20 cellular contexts compared by ENCODE assay signal in the genomic region with DNA sequence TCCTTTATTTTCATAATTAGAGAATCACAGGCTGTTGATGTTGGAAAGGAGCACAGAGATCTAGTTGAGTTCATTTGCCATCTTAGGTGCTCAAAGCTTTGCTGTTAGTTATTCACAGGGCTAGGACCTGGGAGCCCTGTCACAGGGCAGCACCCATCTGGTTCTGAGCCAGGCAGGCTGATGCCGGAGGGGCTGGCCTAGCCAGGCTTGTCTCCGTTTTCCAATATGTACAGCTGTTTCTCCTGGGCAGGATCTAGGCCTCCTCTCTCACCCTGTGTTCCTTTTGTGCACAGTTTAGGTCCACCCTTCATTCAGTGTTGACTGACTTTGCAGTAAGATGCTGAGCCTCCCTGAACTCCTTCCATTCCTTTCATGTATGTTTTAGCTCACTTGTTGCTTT. TPM values are rescaled to one million over a fixed set of nuclear protein-coding genes. Genes with fewer than 3 reads are reported as not detected.
A peak's percentile ranks its signal among the peaks of the same experiment; 100 is the strongest.
DNase-seq lines count a peak whose midpoint lies in the region; ATAC-seq, FAIRE-seq and TF ChIP-seq lines count a peak whose summit lies in the region.
"Had no signal": no experiment of that assay in that cellular context is flagged by ENCODE, and none has a peak within 500 bp of the region (broad histone marks: within the 10 kb centered on the region; RNA-seq: fewer than 3 reads in every experiment).

No MANE protein-coding gene starts in this region.

- in situ Hi-C loops in KBM-7 (cut with MboI; ENCODE audit: low pct_unique_long_range_greater_than_20kb, low sequenced_read_pairs), result no loop called here

- intact Hi-C loops in Right ventricle myocardium inferior (cut with DNase I) (no loop called here), cardiac septum (cut with DNase I) (no loop called here)

- FAIRE-seq in GM12892 (lab: Jason Lieb, UNC), result no peak
- FAIRE-seq: A204.1, frontal cortex, islet of Langerhans had no signal

- ATAC-seq in Right ventricle myocardium inferior, result no peak
- peak; percentile 59 for ATAC-seq in esophagus mucosa
- ATAC-seq: upper lobe of right lung had no signal

- H3K27ac ChIP-seq in substantia nigra (ENCODE audit: low read depth, low read length, poor library complexity, severe bottlenecking), result peak overlapping the region; percentile 51
- no peak overlapping the region for H3K27ac ChIP-seq in caudate nucleus (ENCODE audit: low read depth, low read length)
- H3K27ac ChIP-seq: neutrophil, upper lobe of right lung had no signal

- TF ChIP-seq POLR2A in GM12892 (IDR thresholded peaks at IDR 0.05; ENCODE audit: low read depth, low read length), result no peak

- DNase-seq in Right ventricle myocardium inferior (ENCODE audit: missing footprints), result peak; percentile 37
- DNase-seq in cardiac septum (ENCODE audit: low spot score), result no peak
- peak; percentile 68 for DNase-seq in NCI-H82 (lab: John Stamatoyannopoulos, UW)
- DNase-seq in substantia nigra (lab: John Stamatoyannopoulos, UW), result peak in 1 of 49 donors; percentile 2
- no peak for DNase-seq in caudate nucleus (lab: John Stamatoyannopoulos, UW)
- DNase-seq in GM12892 (ENCODE audit: insufficient read length), result no peak
- no peak for DNase-seq in KBM-7
- DNase-seq: aorta; BE2C; MG63; NCI-H1417 treated with DMSO at 0.1 percent for 48 hours; NCI-H524 treated with DMSO at 0.1 percent for 48 hours; SIG-M5; stimulated activated CD4-positive, alpha-beta T cell treated with anti-CD3 and anti-CD28 coated beads, Interleukin-12 subunit alpha, Interleukin-12 subunit beta, amount 100 ng/mL, for 4 hours; upper lobe of right lung had no signal

RNA-seq across cellular contexts. Expression of a gene that starts 33.4 kb away (rescaled TPM):
- total RNA-seq in Right ventricle myocardium inferior (1.1 TPM), cardiac septum (6.4 TPM), esophagus mucosa (21.9 TPM)
- 0.21 TPM for polyA plus RNA-seq in GM12892 (2012; ENCODE audit: missing spikeins)

Comparison
In these comparisons a context has a peak if more than half of its experiments do, and no peak if none do; other contexts are left out.
1. DNase-seq: peak in Right ventricle myocardium inferior (single experiment) and NCI-H82 (single experiment); none in cardiac septum (single experiment), caudate nucleus (0 of 61), GM12892 (single experiment) and KBM-7 (single experiment).